In genomic region chr13:49932066-49932465, GRCh38 we compare ENCODE assay signal across 17 cellular contexts. TPM values are rescaled to one million over a fixed set of nuclear protein-coding genes. Genes with fewer than 3 reads are reported as not detected.
DNase-seq lines count a peak whose midpoint lies in the region; ATAC-seq and TF ChIP-seq lines count a peak whose summit lies in the region.
"Had no signal": no experiment of that assay in that cellular context is flagged by ENCODE, and none has a peak within 500 bp of the region (broad histone marks: within the 10 kb centered on the region; RNA-seq: fewer than 3 reads in every experiment).

No MANE protein-coding gene starts in this region.

- H3K9me3 Mint-ChIP-seq in neural crest cell = no peaks in the 10 kb centered on the region
- H3K9me3 Mint-ChIP-seq: CD4-positive, alpha-beta memory T cell had no signal

- no peaks in the 10 kb centered on the region for H3K9me2 ChIP-seq in Loucy (replicated peaks; ENCODE audit: low read depth, low read length)

- H3F3A ChIP-seq in Loucy (ENCODE audit: low read depth) = no peaks in the 10 kb centered on the region

- peak overlapping the region; percentile 23 for H3K4me2 ChIP-seq in Loucy (ENCODE audit: low read depth, low read length, poor library complexity, severe bottlenecking)

- H3K4me1 Mint-ChIP-seq in neural crest cell = peaks cover 15% of the 10 kb centered on the region

- H3K4me3 ChIP-seq in Loucy (ENCODE audit: low read length, poor library complexity, severe bottlenecking) (no peak overlapping the region), fibroblast of villous mesenchyme (ENCODE audit: low read depth, low read length) (no peak overlapping the region)
- H3K4me3 ChIP-seq: HAP-1 had no signal

- DNase-seq in amniotic epithelial cell (ENCODE audit: low read depth) (peak; percentile 81), fibroblast of villous mesenchyme (ENCODE audit: low read depth) (peak; percentile 37), neural crest cell (ENCODE audit: low read depth, low spot score) (no peak), NCI-H146 (lab: John Stamatoyannopoulos, UW) (no peak)
- DNase-seq in activated CD4-positive, CD25-positive, alpha-beta regulatory T cell treated with anti-CD3 and anti-CD28 coated beads, Interleukin-2, amount 50 U/mL, for 72 hours = no peak
- DNase-seq in stimulated activated CD4-positive, alpha-beta T cell treated with anti-CD3 and anti-CD28 coated beads, Interleukin-4, amount 100 ng/mL, for 1 hour = no peak
- DNase-seq: C1 segment of cervical spinal cord; Calu3; CD4-positive, alpha-beta memory T cell; COR-L47; DMS53; DMS79 treated with DMSO at 0.1 percent for 48 hours; GF-D8; GOT3 had no signal

- no peak for ATAC-seq in GM18520 (IDR thresholded peaks at IDR 0.05; ENCODE audit: unreplicated experiment)

- no peaks in the 10 kb centered on the region for H3K36me3 Mint-ChIP-seq in neural crest cell (ENCODE audit: low read depth)

- no peak overlapping the region for H2AFZ ChIP-seq in Loucy (ENCODE audit: low read length)

- peaks cover 19% of the 10 kb centered on the region; the same call in 1 of the 2 replicates for H3K79me2 ChIP-seq in Loucy (ENCODE audit: insufficient read depth, low read length)

- TF ChIP-seq CTCF in Loucy (conservative IDR thresholded peaks at IDR 0.05; ENCODE audit: low read length) (no peak), fibroblast of villous mesenchyme (IDR thresholded peaks at IDR 0.05; ENCODE audit: insufficient read depth, low read depth, low read length) (no peak), neural crest cell (conservative IDR thresholded peaks at IDR 0.05) (no peak)

- H3K27me3 Mint-ChIP-seq in neural crest cell (ENCODE audit: low read depth) = peaks cover 3% of the 10 kb centered on the region
- H3K27me3 Mint-ChIP-seq: CD4-positive, alpha-beta memory T cell had no signal

- H3K9me3 ChIP-seq in Loucy (ENCODE audit: insufficient read depth, low read depth, low read length) = no peaks in the 10 kb centered on the region
- H3K9me3 ChIP-seq: HAP-1 had no signal

- H4K20me1 ChIP-seq in Loucy (ENCODE audit: insufficient read depth, low read length, poor library complexity, severe bottlenecking) = no peaks in the 10 kb centered on the region

- H3K27me3 ChIP-seq in Loucy (ENCODE audit: insufficient read depth, low read length, poor library complexity, severe bottlenecking) = no peaks in the 10 kb centered on the region

- no peak overlapping the region for H3K27ac Mint-ChIP-seq in neural crest cell (ENCODE audit: unreplicated experiment)
- H3K27ac Mint-ChIP-seq: CD4-positive, alpha-beta memory T cell had no signal

- no peak overlapping the region for H3K9ac ChIP-seq in Loucy (ENCODE audit: low read depth, low read length, poor library complexity, severe bottlenecking)

- no peaks in the 10 kb centered on the region for H3K36me3 ChIP-seq in Loucy (ENCODE audit: insufficient read depth, low read length)

- H3K4me1 ChIP-seq in Loucy (ENCODE audit: insufficient read depth, low read length, poor library complexity, severe bottlenecking) = peaks cover 19% of the 10 kb centered on the region

- H3K4me3 Mint-ChIP-seq in neural crest cell = peak overlapping the region; percentile 47
- H3K4me3 Mint-ChIP-seq: CD4-positive, alpha-beta memory T cell had no signal

RNA-seq across cellular contexts. Expression of gene SPRYD7, which starts 4.1 kb away (rescaled TPM):
- 6.4 and 9.1 TPM in 2 replicates for total RNA-seq in fibroblast of villous mesenchyme
- total RNA-seq in neural crest cell = 3.8 TPM in 2 replicates

Comparison
In these comparisons a context has a peak if more than half of its experiments do, and no peak if none do; other contexts are left out.
1. DNase-seq: peak in amniotic epithelial cell (single experiment) and fibroblast of villous mesenchyme (single experiment); none in neural crest cell (single experiment), activated CD4-positive, CD25-positive, alpha-beta regulatory T cell treated with anti-CD3 and anti-CD28 coated beads, Interleukin-2, amount 50 U/mL, for 72 hours (single experiment), stimulated activated CD4-positive, alpha-beta T cell treated with anti-CD3 and anti-CD28 coated beads, Interleukin-4, amount 100 ng/mL, for 1 hour (single experiment) and NCI-H146 (single experiment).